ENCODE assay signal across 10 cellular contexts in genomic region chr2:66555511-66556324, GRCh38.
DNase-seq lines count a peak whose midpoint lies in the region; ATAC-seq and FAIRE-seq lines count a peak whose summit lies in the region.
"Had no signal": no experiment of that assay in that cellular context is flagged by ENCODE, and none has a peak within 500 bp of the region (broad histone marks: within the 10 kb centered on the region; RNA-seq: fewer than 3 reads in every experiment).

No MANE protein-coding gene starts in this region.

- H3K27me3 ChIP-seq in Karpas-422 (ENCODE audit: low read length), result no peaks in the 10 kb centered on the region

- H2AFZ ChIP-seq in Karpas-422 (ENCODE audit: low read length), result peak overlapping the region; percentile 41; the same call in 1 of the 2 replicates

- no peaks in the 10 kb centered on the region for H3K9me3 ChIP-seq in Karpas-422 (ENCODE audit: low read length)

- peak; percentile 86 for FAIRE-seq in islet of Langerhans (lab: Jason Lieb, UNC)

- H3K4me2 ChIP-seq in Karpas-422 (ENCODE audit: low read depth, low read length, poor library complexity, severe bottlenecking), result peak overlapping the region; percentile 36

- H3K9me2 ChIP-seq in Karpas-422 (replicated peaks; ENCODE audit: insufficient read depth, low read length), result no peaks in the 10 kb centered on the region

- peak overlapping the region; percentile 21; the same call in 1 of the 2 replicates for H3K4me3 ChIP-seq in Karpas-422 (ENCODE audit: low read length)

- H3K4me1 ChIP-seq in Karpas-422 (ENCODE audit: low read length), result peaks cover 45% of the 10 kb centered on the region

- no peaks in the 10 kb centered on the region for H4K20me1 ChIP-seq in Karpas-422 (ENCODE audit: insufficient read depth, low read depth, low read length)

- H3K79me2 ChIP-seq in Karpas-422 (ENCODE audit: low read length), result no peaks in the 10 kb centered on the region

- DNase-seq in Karpas-422, result peak; percentile 59
- DNase-seq in stimulated activated naive B cell treated with anti-CD40 and anti-IgM and Interleukin-4, amounts not matched to agents 10 μg/mL and 1 μg/mL and 100 μg/mL, for 72 hours, result no peak
- DNase-seq: activated CD4-positive, alpha-beta T cell treated with anti-CD3 and anti-CD28 coated beads, Interleukin-2, amount 10 ng/mL, durations not matched to agents 7 days and 5 days; NCI-H146 had no signal

- peak overlapping the region; percentile 75 to 81 for H3K4me3 Mint-ChIP-seq in stimulated activated naive B cell treated with anti-CD40 and anti-IgM and Interleukin-4, amounts not matched to agents 10 μg/mL and 1 μg/mL and 100 μg/mL, for 72 hours
- H3K4me3 Mint-ChIP-seq: activated CD4-positive, alpha-beta T cell treated with anti-CD3 and anti-CD28 coated beads, Interleukin-2, amount 10 ng/mL, durations not matched to agents 7 days and 5 days had no signal

- peak overlapping the region; percentile 3 for H3K27ac Mint-ChIP-seq in stimulated activated naive B cell treated with anti-CD40 and anti-IgM and Interleukin-4, amounts not matched to agents 10 μg/mL and 1 μg/mL and 100 μg/mL, for 72 hours
- H3K27ac Mint-ChIP-seq: activated CD4-positive, alpha-beta T cell treated with anti-CD3 and anti-CD28 coated beads, Interleukin-2, amount 10 ng/mL, durations not matched to agents 7 days and 5 days had no signal

- H3K27me3 Mint-ChIP-seq in stimulated activated naive B cell treated with anti-CD40 and anti-IgM and Interleukin-4, amounts not matched to agents 10 μg/mL and 1 μg/mL and 100 μg/mL, for 72 hours, result peaks cover 21 to 34% of the 10 kb centered on the region in 2 donors

- H3K9me3 Mint-ChIP-seq in stimulated activated naive B cell treated with anti-CD40 and anti-IgM and Interleukin-4, amounts not matched to agents 10 μg/mL and 1 μg/mL and 100 μg/mL, for 72 hours, result no peaks in the 10 kb centered on the region
- H3K9me3 Mint-ChIP-seq: activated CD4-positive, alpha-beta T cell treated with anti-CD3 and anti-CD28 coated beads, Interleukin-2, amount 10 ng/mL, durations not matched to agents 7 days and 5 days had no signal

- H3K9ac ChIP-seq in Karpas-422 (ENCODE audit: low read length), result peak overlapping the region; percentile 34

- H3K36me3 ChIP-seq in Karpas-422 (ENCODE audit: insufficient read depth, low read length), result no peaks in the 10 kb centered on the region

- peak; percentile 38 to 55 for ATAC-seq in stimulated activated naive B cell treated with anti-CD40 and anti-IgM and Interleukin-4, amounts not matched to agents 10 μg/mL and 1 μg/mL and 100 μg/mL, for 72 hours (replicated peaks)
- ATAC-seq in HG03175 (IDR thresholded peaks at IDR 0.05; ENCODE audit: unreplicated experiment) (no peak), GM21390 (IDR thresholded peaks at IDR 0.05; ENCODE audit: unreplicated experiment) (no peak), GM19467 (IDR thresholded peaks at IDR 0.05; ENCODE audit: unreplicated experiment) (no peak), HG03097 (IDR thresholded peaks at IDR 0.05; ENCODE audit: low FRiP score, unreplicated experiment) (no peak)

- no peaks in the 10 kb centered on the region for H3K36me3 Mint-ChIP-seq in stimulated activated naive B cell treated with anti-CD40 and anti-IgM and Interleukin-4, amounts not matched to agents 10 μg/mL and 1 μg/mL and 100 μg/mL, for 72 hours

- H3K4me1 Mint-ChIP-seq in stimulated activated naive B cell treated with anti-CD40 and anti-IgM and Interleukin-4, amounts not matched to agents 10 μg/mL and 1 μg/mL and 100 μg/mL, for 72 hours, result peaks cover 5 to 17% of the 10 kb centered on the region in 2 donors
- H3K4me1 Mint-ChIP-seq: activated CD4-positive, alpha-beta T cell treated with anti-CD3 and anti-CD28 coated beads, Interleukin-2, amount 10 ng/mL, durations not matched to agents 7 days and 5 days had no signal

- H3K27ac ChIP-seq in Karpas-422 (ENCODE audit: low read length), result peak overlapping the region; percentile 10; the same call in 1 of the 2 replicates
- peak overlapping the region; percentile 24 for H3K27ac ChIP-seq in angular gyrus (ENCODE audit: low read depth, low read length)

Comparison
In these comparisons a context has a peak if more than half of its experiments do, and no peak if none do; other contexts are left out.
1. ATAC-seq: peak in stimulated activated naive B cell treated with anti-CD40 and anti-IgM and Interleukin-4, amounts not matched to agents 10 μg/mL and 1 μg/mL and 100 μg/mL, for 72 hours (2 of 2); none in HG03175 (single experiment), GM21390 (single experiment), GM19467 (single experiment) and HG03097 (single experiment).